Comparison of ENCODE assay signal across 1 cellular context in the genomic region with DNA sequence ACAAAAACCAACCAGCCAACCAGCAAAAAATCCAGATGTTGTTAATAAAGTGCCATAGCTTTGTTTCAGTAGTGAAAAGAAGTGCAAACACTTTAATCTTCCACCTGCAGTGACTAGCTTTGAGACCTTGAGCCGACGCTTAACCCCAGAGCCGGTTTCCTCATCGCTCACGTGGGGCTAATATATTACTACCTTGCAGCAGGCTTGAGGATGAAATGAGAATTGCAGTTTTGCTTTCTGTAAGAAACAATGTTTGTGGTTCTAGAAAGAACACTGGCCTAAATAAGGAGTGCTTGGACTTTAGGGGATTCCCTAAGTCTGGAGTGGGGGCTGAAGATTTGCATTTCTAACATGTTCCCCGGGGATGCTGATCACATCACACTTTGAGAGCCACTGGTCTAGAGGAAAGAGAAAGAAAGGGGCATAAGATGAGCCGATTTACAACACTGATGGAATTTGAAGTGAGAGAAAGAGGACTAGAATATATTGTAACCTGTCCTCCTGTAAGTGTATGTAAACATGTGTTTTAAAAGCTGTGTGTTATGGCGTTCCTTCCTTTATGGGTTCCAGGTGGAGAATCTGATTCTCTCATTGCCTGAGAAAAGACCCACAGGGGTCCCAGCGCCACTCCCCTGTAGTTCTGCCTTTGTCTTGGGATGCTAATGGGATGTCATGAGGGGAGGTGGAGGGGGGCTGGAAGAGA.
TF ChIP-seq lines count a peak whose summit lies in the region.

No MANE protein-coding gene starts in this region.

TF ChIP-seq in K562, 482 proteins besides CTCF, POLR2A, EP300 and RAD21 (continued from another document and continues in another):
- TF ChIP-seq RNF219 (CRISPR knock-in tag; IDR thresholded peaks at IDR 0.05) = no peak
- TF ChIP-seq, protein P1, sequence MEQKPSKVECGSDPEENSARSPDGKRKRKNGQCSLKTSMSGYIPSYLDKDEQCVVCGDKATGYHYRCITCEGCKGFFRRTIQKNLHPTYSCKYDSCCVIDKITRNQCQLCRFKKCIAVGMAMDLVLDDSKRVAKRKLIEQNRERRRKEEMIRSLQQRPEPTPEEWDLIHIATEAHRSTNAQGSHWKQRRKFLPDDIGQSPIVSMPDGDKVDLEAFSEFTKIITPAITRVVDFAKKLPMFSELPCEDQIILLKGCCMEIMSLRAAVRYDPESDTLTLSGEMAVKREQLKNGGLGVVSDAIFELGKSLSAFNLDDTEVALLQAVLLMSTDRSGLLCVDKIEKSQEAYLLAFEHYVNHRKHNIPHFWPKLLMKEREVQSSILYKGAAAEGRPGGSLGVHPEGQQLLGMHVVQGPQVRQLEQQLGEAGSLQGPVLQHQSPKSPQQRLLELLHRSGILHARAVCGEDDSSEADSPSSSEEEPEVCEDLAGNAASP (IDR thresholded peaks at IDR 0.05) = no peak
- TF ChIP-seq, protein P2, sequence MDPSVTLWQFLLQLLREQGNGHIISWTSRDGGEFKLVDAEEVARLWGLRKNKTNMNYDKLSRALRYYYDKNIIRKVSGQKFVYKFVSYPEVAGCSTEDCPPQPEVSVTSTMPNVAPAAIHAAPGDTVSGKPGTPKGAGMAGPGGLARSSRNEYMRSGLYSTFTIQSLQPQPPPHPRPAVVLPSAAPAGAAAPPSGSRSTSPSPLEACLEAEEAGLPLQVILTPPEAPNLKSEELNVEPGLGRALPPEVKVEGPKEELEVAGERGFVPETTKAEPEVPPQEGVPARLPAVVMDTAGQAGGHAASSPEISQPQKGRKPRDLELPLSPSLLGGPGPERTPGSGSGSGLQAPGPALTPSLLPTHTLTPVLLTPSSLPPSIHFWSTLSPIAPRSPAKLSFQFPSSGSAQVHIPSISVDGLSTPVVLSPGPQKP (CRISPR knock-in tag; IDR thresholded peaks at IDR 0.05) = no peak
- TF ChIP-seq CEBPG (CRISPR knock-in tag; IDR thresholded peaks at IDR 0.05) = no peak
- peak; percentile 26 to 33; a peak in 1 of 4 replicates for TF ChIP-seq CEBPG (tag; conservative IDR thresholded peaks at IDR 0.05 in 1 of 2, IDR thresholded peaks at IDR 0.05 in 1 of 2)
- no peak for TF ChIP-seq ATF1 (CRISPR knock-in tag; IDR thresholded peaks at IDR 0.05)
- 0 out of 2 replicates have a peak, but pooled peaks have one; percentile 20 for TF ChIP-seq ATF1 (tag; IDR thresholded peaks at IDR 0.05)
- no peak for TF ChIP-seq FOXA3 (CRISPR knock-in tag; conservative IDR thresholded peaks at IDR 0.05 in 1 of 2, IDR thresholded peaks at IDR 0.05 in 1 of 2)
- no peak for TF ChIP-seq KLF16 (IDR thresholded peaks at IDR 0.05)
- TF ChIP-seq FOSL1 (tag; conservative IDR thresholded peaks at IDR 0.05) = no peak
- TF ChIP-seq NCOR1 (IDR thresholded peaks at IDR 0.05) = no peak
- TF ChIP-seq PHB (CRISPR knock-in tag; IDR thresholded peaks at IDR 0.05) = no peak
- no peak for TF ChIP-seq ZNF165 (CRISPR knock-in tag; IDR thresholded peaks at IDR 0.05; ENCODE audit: borderline replicate concordance)
- no peak for TF ChIP-seq NR2C2 (CRISPR knock-in tag; IDR thresholded peaks at IDR 0.05)
- 0 out of 2 replicates have a peak, but pooled peaks have one; percentile 4 for TF ChIP-seq NR2C2 (tag; IDR thresholded peaks at IDR 0.05)
- no peak for TF ChIP-seq PREB (CRISPR knock-in tag; IDR thresholded peaks at IDR 0.05)
- TF ChIP-seq MEF2D (tag; conservative IDR thresholded peaks at IDR 0.05; ENCODE audit: low read depth) = no peak
- 0 out of 2 replicates have a peak, but pooled peaks have one; percentile 2 for TF ChIP-seq SMC3 (conservative IDR thresholded peaks at IDR 0.05; ENCODE audit: insufficient read depth, low read depth, low read length)
- TF ChIP-seq TOE1 (IDR thresholded peaks at IDR 0.05; ENCODE audit: borderline replicate concordance) = no peak
- TF ChIP-seq TOE1 (CRISPR knock-in tag; IDR thresholded peaks at IDR 0.05; ENCODE audit: borderline replicate concordance, low read depth) = no peak
- no peak for TF ChIP-seq HNRNPUL1 (IDR thresholded peaks at IDR 0.05; ENCODE audit: low read length)
- peak; percentile 40; the same call in 1 of the 2 replicates for TF ChIP-seq TEAD4 (IDR thresholded peaks at IDR 0.05; ENCODE audit: low read length)
- no peak for TF ChIP-seq TEAD4 (CRISPR knock-in tag; IDR thresholded peaks at IDR 0.05; ENCODE audit: borderline replicate concordance)
- TF ChIP-seq, protein P3, sequence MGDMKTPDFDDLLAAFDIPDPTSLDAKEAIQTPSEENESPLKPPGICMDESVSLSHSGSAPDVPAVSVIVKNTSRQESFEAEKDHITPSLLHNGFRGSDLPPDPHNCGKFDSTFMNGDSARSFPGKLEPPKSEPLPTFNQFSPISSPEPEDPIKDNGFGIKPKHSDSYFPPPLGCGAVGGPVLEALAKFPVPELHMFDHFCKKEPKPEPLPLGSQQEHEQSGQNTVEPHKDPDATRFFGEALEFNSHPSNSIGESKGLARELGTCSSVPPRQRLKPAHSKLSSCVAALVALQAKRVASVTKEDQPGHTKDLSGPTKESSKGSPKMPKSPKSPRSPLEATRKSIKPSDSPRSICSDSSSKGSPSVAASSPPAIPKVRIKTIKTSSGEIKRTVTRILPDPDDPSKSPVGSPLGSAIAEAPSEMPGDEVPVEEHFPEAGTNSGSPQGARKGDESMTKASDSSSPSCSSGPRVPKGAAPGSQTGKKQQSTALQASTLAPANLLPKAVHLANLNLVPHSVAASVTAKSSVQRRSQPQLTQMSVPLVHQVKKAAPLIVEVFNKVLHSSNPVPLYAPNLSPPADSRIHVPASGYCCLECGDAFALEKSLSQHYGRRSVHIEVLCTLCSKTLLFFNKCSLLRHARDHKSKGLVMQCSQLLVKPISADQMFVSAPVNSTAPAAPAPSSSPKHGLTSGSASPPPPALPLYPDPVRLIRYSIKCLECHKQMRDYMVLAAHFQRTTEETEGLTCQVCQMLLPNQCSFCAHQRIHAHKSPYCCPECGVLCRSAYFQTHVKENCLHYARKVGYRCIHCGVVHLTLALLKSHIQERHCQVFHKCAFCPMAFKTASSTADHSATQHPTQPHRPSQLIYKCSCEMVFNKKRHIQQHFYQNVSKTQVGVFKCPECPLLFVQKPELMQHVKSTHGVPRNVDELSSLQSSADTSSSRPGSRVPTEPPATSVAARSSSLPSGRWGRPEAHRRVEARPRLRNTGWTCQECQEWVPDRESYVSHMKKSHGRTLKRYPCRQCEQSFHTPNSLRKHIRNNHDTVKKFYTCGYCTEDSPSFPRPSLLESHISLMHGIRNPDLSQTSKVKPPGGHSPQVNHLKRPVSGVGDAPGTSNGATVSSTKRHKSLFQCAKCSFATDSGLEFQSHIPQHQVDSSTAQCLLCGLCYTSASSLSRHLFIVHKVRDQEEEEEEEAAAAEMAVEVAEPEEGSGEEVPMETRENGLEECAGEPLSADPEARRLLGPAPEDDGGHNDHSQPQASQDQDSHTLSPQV (IDR thresholded peaks at IDR 0.05) = 0 out of 2 replicates have a peak, but pooled peaks have one; percentile 18
- no peak for TF ChIP-seq BMI1 (IDR thresholded peaks at IDR 0.05; ENCODE audit: low read length)
- no peak for TF ChIP-seq SAFB (IDR thresholded peaks at IDR 0.05; ENCODE audit: borderline replicate concordance, low read depth, low read length)
- TF ChIP-seq NFE2L1 (tag; IDR thresholded peaks at IDR 0.05; ENCODE audit: borderline replicate concordance, low read depth) = no peak
- no peak for TF ChIP-seq CREB3 (tag; conservative IDR thresholded peaks at IDR 0.05; ENCODE audit: low read depth)
- TF ChIP-seq HDGF (IDR thresholded peaks at IDR 0.05) = no peak
- no peak for TF ChIP-seq ZNF75A (CRISPR knock-in tag; IDR thresholded peaks at IDR 0.05)
- no peak for TF ChIP-seq AFF1 (IDR thresholded peaks at IDR 0.05; ENCODE audit: low read depth in 1 of 2, partially characterized antibody in 2 of 2)
- no peak for TF ChIP-seq MECOM (CRISPR knock-in tag; IDR thresholded peaks at IDR 0.05)
- TF ChIP-seq PPARD (CRISPR knock-in tag; IDR thresholded peaks at IDR 0.05) = no peak
- TF ChIP-seq MNT (conservative IDR thresholded peaks at IDR 0.05) = peak; percentile 52; a peak in 2 of 4 replicates
- TF ChIP-seq TAF9B (IDR thresholded peaks at IDR 0.05; ENCODE audit: partially characterized antibody) = no peak
- no peak for TF ChIP-seq KAT7 (CRISPR knock-in tag; IDR thresholded peaks at IDR 0.05; ENCODE audit: borderline replicate concordance)
- no peak for TF ChIP-seq ZNF551 (CRISPR knock-in tag; IDR thresholded peaks at IDR 0.05)
- TF ChIP-seq ZNF512 (tag; IDR thresholded peaks at IDR 0.05) = no peak
- TF ChIP-seq SIN3A (IDR thresholded peaks at IDR 0.05; ENCODE audit: borderline replicate concordance in 2 of 2, control insufficient read depth in 1 of 2, low read depth in 2 of 2, low read length in 2 of 2) = peak in 1 of 2 experiments; percentile 61; a peak in 1 of 4 replicates
- no peak; the same call in 1 of the 2 replicates for TF ChIP-seq POLR2AphosphoS5 (IDR thresholded peaks at IDR 0.05; ENCODE audit: control insufficient read depth, insufficient read depth, low read depth, low read length)
- no peak for TF ChIP-seq KDM1A (IDR thresholded peaks at IDR 0.05)
- TF ChIP-seq CBX3 (IDR thresholded peaks at IDR 0.05; ENCODE audit: borderline replicate concordance in 1 of 2, low read length in 2 of 2) = peak in 1 of 2 experiments; percentile 48; a peak in 1 of 3 replicates
